ENCODE assay signal across 9 cellular contexts in genomic region chr2:113225505-113226259, GRCh38. TPM values are rescaled to one million over a fixed set of nuclear protein-coding genes. Genes with fewer than 3 reads are reported as not detected.
DNase-seq lines count a peak whose midpoint lies in the region; ATAC-seq, FAIRE-seq and TF ChIP-seq lines count a peak whose summit lies in the region.
"Had no signal": no experiment of that assay in that cellular context is flagged by ENCODE, and none has a peak within 500 bp of the region (broad histone marks: within the 10 kb centered on the region; RNA-seq: fewer than 3 reads in every experiment).

No MANE protein-coding gene starts in this region.

- intact Hi-C loops in kidney (cut with DNase I) (no loop called here), transverse colon (cut with DNase I; ENCODE audit: low total_unique reads) (no loop called here)

- DNase-seq in ACHN = peak; percentile 97
- DNase-seq in NCI-H1417 treated with DMSO at 0.1 percent for 48 hours (lab: John Stamatoyannopoulos, UW) = peak; percentile 67
- DNase-seq in adipocyte (ENCODE audit: low read depth) = peak; percentile 48
- DNase-seq in kidney = peak; percentile 90
- no peak for DNase-seq in activated CD8-positive, alpha-beta T cell treated with anti-CD3 and anti-CD28 coated beads, Interleukin-2, amount 10 ng/mL, durations not matched to agents 7 days and 5 days
- no peak for DNase-seq in activated T-cell treated with anti-CD3 and anti-CD28 coated beads for 4 hours
- no peak for DNase-seq in transverse colon
- DNase-seq: small intestine had no signal

- no peak for FAIRE-seq in kidney (lab: Jason Lieb, UNC)
- FAIRE-seq: small intestine had no signal

- peaks cover 2% of the 10 kb centered on the region for H3K27me3 Mint-ChIP-seq in activated CD8-positive, alpha-beta T cell treated with anti-CD3 and anti-CD28 coated beads, Interleukin-2, amount 10 ng/mL, durations not matched to agents 7 days and 5 days (ENCODE audit: low read depth)

- no peak for TF ChIP-seq EP300 in transverse colon (IDR thresholded peaks at IDR 0.05; ENCODE audit: low read depth)

- H3K9ac ChIP-seq in adipocyte (ENCODE audit: low read length) (no peak overlapping the region), kidney (ENCODE audit: low read length in 2 of 2) (peak overlapping the region in 1 of 2 donors; percentile 57)

- no peaks in the 10 kb centered on the region for H3K9me3 Mint-ChIP-seq in activated CD8-positive, alpha-beta T cell treated with anti-CD3 and anti-CD28 coated beads, Interleukin-2, amount 10 ng/mL, durations not matched to agents 7 days and 5 days (ENCODE audit: insufficient read depth)

- no peak overlapping the region for H3K4me3 Mint-ChIP-seq in activated CD8-positive, alpha-beta T cell treated with anti-CD3 and anti-CD28 coated beads, Interleukin-2, amount 10 ng/mL, durations not matched to agents 7 days and 5 days

- H3K36me3 Mint-ChIP-seq in activated CD8-positive, alpha-beta T cell treated with anti-CD3 and anti-CD28 coated beads, Interleukin-2, amount 10 ng/mL, durations not matched to agents 7 days and 5 days (ENCODE audit: low read depth) = no peaks in the 10 kb centered on the region

- peaks cover 33% of the 10 kb centered on the region for H3K4me1 Mint-ChIP-seq in activated CD8-positive, alpha-beta T cell treated with anti-CD3 and anti-CD28 coated beads, Interleukin-2, amount 10 ng/mL, durations not matched to agents 7 days and 5 days (ENCODE audit: low read depth)

- TF ChIP-seq POLR2A in transverse colon (IDR thresholded peaks at IDR 0.05) = no peak

- peak overlapping the region; percentile 79 to 82 for H3K27ac ChIP-seq in kidney (ENCODE audit: low read depth in 2 of 2, low read length in 2 of 2)
- H3K27ac ChIP-seq in transverse colon = no peak overlapping the region

- TF ChIP-seq CTCF in kidney (IDR thresholded peaks at IDR 0.05; ENCODE audit: borderline replicate concordance, extremely low read depth, insufficient read depth) (no peak), transverse colon (IDR thresholded peaks at IDR 0.05) (no peak)

- H3K27me3 ChIP-seq in adipocyte (replicated peaks; ENCODE audit: control insufficient read depth, insufficient read depth, low read length) (no peaks in the 10 kb centered on the region), transverse colon (no peaks in the 10 kb centered on the region)

- ATAC-seq in activated CD8-positive, alpha-beta T cell treated with anti-CD3 and anti-CD28 coated beads, Interleukin-2, amount 10 ng/mL, durations not matched to agents 7 days and 5 days = no peak
- ATAC-seq in GM21717 (IDR thresholded peaks at IDR 0.05; ENCODE audit: unreplicated experiment) = no peak

- CTCF ChIA-PET in activated CD8-positive, alpha-beta T cell treated with anti-CD3 and anti-CD28 coated beads, Interleukin-2, amount 10 ng/mL, durations not matched to agents 7 days and 5 days (lab: Charles Lee) = interaction anchor here (1.1 to 1.2 kb wide), 2 partner anchors 145 to 165 kb away, joined by 3 to 4 read pairs; no protein-coding TSS in a partner anchor

- POLR2A ChIA-PET in activated CD8-positive, alpha-beta T cell treated with anti-CD3 and anti-CD28 coated beads, Interleukin-2, amount 10 ng/mL, durations not matched to agents 7 days and 5 days (lab: Charles Lee) = no interaction called here

- H3K4me3 ChIP-seq in adipocyte (ENCODE audit: low read length) (no peak overlapping the region), kidney (ENCODE audit: low read length in 2 of 2) (no peak overlapping the region), transverse colon (no peak overlapping the region)

- no peaks in the 10 kb centered on the region for H3K36me3 ChIP-seq in adipocyte (ENCODE audit: control insufficient read depth, insufficient read depth, low read length, severe bottlenecking)
- peaks cover 10 to 25% of the 10 kb centered on the region in 2 donors for H3K36me3 ChIP-seq in kidney (ENCODE audit: control insufficient read depth in 1 of 2, insufficient read depth in 2 of 2, low read length in 2 of 2)
- no peaks in the 10 kb centered on the region for H3K36me3 ChIP-seq in transverse colon

- 48 to 58% methylated on average over 9 to 10 of the region's 10 CpGs for WGBS in transverse colon (ENCODE audit: low coverage in 1 of 2), 2 donors

- no peak overlapping the region for H3K27ac Mint-ChIP-seq in activated CD8-positive, alpha-beta T cell treated with anti-CD3 and anti-CD28 coated beads, Interleukin-2, amount 10 ng/mL, durations not matched to agents 7 days and 5 days

- H3K9me3 ChIP-seq in adipocyte (ENCODE audit: control insufficient read depth, low read length) = no peaks in the 10 kb centered on the region
- H3K9me3 ChIP-seq in kidney (ENCODE audit: control insufficient read depth in 1 of 2, low read length in 2 of 2) = no peaks in the 10 kb centered on the region
- H3K9me3 ChIP-seq in transverse colon = no peaks in the 10 kb centered on the region

- in situ Hi-C loops in ACHN (cut with HindIII; ENCODE audit: low pct_ligation_motif_present, low pct_unique_long_range_greater_than_20kb, low sequenced_read_pairs) (no loop called here), transverse colon (cut with MboI; ENCODE audit: low pct_ligation_motif_present in 1 of 4, low pct_unique_long_range_greater_than_20kb in 1 of 4, low sequenced_read_pairs in 3 of 4) (no loop called here)

- H3K4me1 ChIP-seq in adipocyte (ENCODE audit: control insufficient read depth, insufficient read depth, low read length) (peaks cover 25% of the 10 kb centered on the region), kidney (ENCODE audit: control insufficient read depth in 1 of 2, insufficient read depth in 1 of 2, low read depth in 1 of 2, low read length in 2 of 2) (peaks cover 49 to 53% of the 10 kb centered on the region in 2 donors), transverse colon (peaks cover 0 to 5% (median 0%) of the 10 kb centered on the region in 4 donors)

RNA-seq across cellular contexts. Expression of gene PSD4, which starts 51.9 kb away (rescaled TPM):
- 42.0 TPM for total RNA-seq in kidney
- 16.2 TPM for polyA plus RNA-seq in kidney (ENCODE audit: insufficient read depth, low read depth, low replicate concordance)
- total RNA-seq in activated CD8-positive, alpha-beta T cell treated with anti-CD3 and anti-CD28 coated beads, Interleukin-2, amount 10 ng/mL, durations not matched to agents 7 days and 5 days = 100 to 1,000 TPM; 394 to 404 TPM
- 100 to 1,000 TPM in 1 of 4 donors, 10 to 100 TPM in 3; 48.2 to 193 (median 87.4) TPM for total RNA-seq in transverse colon

RNA-seq across cellular contexts. Expression of gene PAX8, which starts 53.0 kb away (rescaled TPM):
- total RNA-seq in kidney (607 TPM), transverse colon (10 to 100 TPM in 2 of 4 donors, 1 to 10 TPM in 2; 1.6 to 13.7 (median 8.3) TPM)
- 199 TPM for polyA plus RNA-seq in kidney (ENCODE audit: insufficient read depth, low read depth, low replicate concordance)
- under 1 TPM; 0.21 to 0.55 TPM for total RNA-seq in activated CD8-positive, alpha-beta T cell treated with anti-CD3 and anti-CD28 coated beads, Interleukin-2, amount 10 ng/mL, durations not matched to agents 7 days and 5 days

Comparison
In these comparisons a context has a peak if more than half of its experiments do, and no peak if none do; other contexts are left out.
1. DNase-seq: peak in ACHN (single experiment), NCI-H1417 treated with DMSO at 0.1 percent for 48 hours (single experiment), adipocyte (single experiment) and kidney (single experiment); none in activated CD8-positive, alpha-beta T cell treated with anti-CD3 and anti-CD28 coated beads, Interleukin-2, amount 10 ng/mL, durations not matched to agents 7 days and 5 days (single experiment), activated T-cell treated with anti-CD3 and anti-CD28 coated beads for 4 hours (single experiment) and transverse colon (single experiment).
2. H3K27ac ChIP-seq: peak in kidney (2 of 2); none in transverse colon (0 of 4).
3. RNA of gene PAX8, which starts 53.0 kb away (total RNA-seq): 607 TPM in kidney (single experiment); 1.6 to 13.7 TPM in transverse colon and 0.21 to 0.55 TPM in activated CD8-positive, alpha-beta T cell treated with anti-CD3 and anti-CD28 coated beads, Interleukin-2, amount 10 ng/mL, durations not matched to agents 7 days and 5 days; every median in the first group is over 10 times any median in the second.